Comparison of ENCODE assay signal across 19 cellular contexts in genomic region chr7:50387351-50387750, GRCh38.
"Had no signal": no experiment of that assay in that cellular context is flagged by ENCODE, and none has a peak within 500 bp of the region (broad histone marks: within the 10 kb centered on the region; RNA-seq: fewer than 3 reads in every experiment).

No MANE protein-coding gene starts in this region.

- H3K9me3 ChIP-seq: esophagus squamous epithelium, mucosa of descending colon, SK-N-SH, tibial nerve had no signal

- H3K27ac Mint-ChIP-seq: nephron had no signal

- H3K4me3 Mint-ChIP-seq: activated CD4-positive, alpha-beta T cell treated with anti-CD3 and anti-CD28 coated beads for 36 hours; nephron had no signal

- H3K27me3 Mint-ChIP-seq: activated CD4-positive, alpha-beta T cell treated with anti-CD3 and anti-CD28 coated beads for 36 hours had no signal

- ATAC-seq: activated CD4-positive, alpha-beta T cell treated with anti-CD3 and anti-CD28 coated beads for 36 hours; left cardiac atrium; mucosa of descending colon had no signal

- H3K36me3 ChIP-seq: cardiac muscle cell, esophagus squamous epithelium, tibial nerve had no signal

- H3K27ac ChIP-seq: cardiac muscle cell, esophagus squamous epithelium, hepatocyte, tibial nerve, VCaP had no signal

- H3K4me3 ChIP-seq: cardiac muscle cell, esophagus squamous epithelium, hepatocyte, mucosa of descending colon, tibial nerve had no signal

- H3K9me3 Mint-ChIP-seq: nephron had no signal

- H3K27me3 ChIP-seq: esophagus squamous epithelium, hepatocyte, tibial nerve had no signal

- H3K4me1 Mint-ChIP-seq: nephron had no signal

- DNase-seq: activated CD4-positive, alpha-beta T cell treated with anti-CD3 and anti-CD28 coated beads for 36 hours; activated CD4-positive, alpha-beta T cell treated with anti-CD3 and anti-CD28 coated beads, Interleukin-2, amount 50 U/mL, for 48 hours; amniotic stem cell; dermis blood vessel endothelial cell; effector memory CD4-positive, alpha-beta T cell; esophagus squamous epithelium; left cardiac atrium; mesenchymal stem cell; mucosa of descending colon; occipital lobe; retina; SHP77 treated with DMSO at 0.1 percent for 48 hours; SK-N-SH; stimulated activated naive CD4-positive, alpha-beta T cell treated with Interleukin-2 at 50 U/mL for 16 hours had no signal
